Comparison of ENCODE assay signal across 22 cellular contexts in genomic region chr15:69500339-69500738, GRCh38. TPM values are rescaled to one million over a fixed set of nuclear protein-coding genes. Genes with fewer than 3 reads are reported as not detected.
A peak's percentile ranks its signal among the peaks of the same experiment; 100 is the strongest.
DNase-seq lines count a peak whose midpoint lies in the region; ATAC-seq and TF ChIP-seq lines count a peak whose summit lies in the region.
"Had no signal": no experiment of that assay in that cellular context is flagged by ENCODE, and none has a peak within 500 bp of the region (broad histone marks: within the 10 kb centered on the region; RNA-seq: fewer than 3 reads in every experiment).

No MANE protein-coding gene starts in this region.

- DNase-seq in heart left ventricle (no peak), left ventricle myocardium superior (no peak), natural killer cell (no peak), trophoblast cell (no peak), endothelial cell (ENCODE audit: low spot score) (no peak), cortex of kidney (lab: John Stamatoyannopoulos, UW) (no peak), NCI-H446 treated with DMSO at 0.1 percent for 48 hours (lab: John Stamatoyannopoulos, UW) (no peak), mucosa of gallbladder (ENCODE audit: low spot score) (no peak)
- DNase-seq: AML-193; Calu3; CD8-positive, alpha-beta memory T cell; DMS153; GOT3; HCEC 1CT; KG1; NCI-H1092; NCI-H1436; NCI-H187 treated with DMSO at 0.1 percent for 48 hours; NCI-H2107; NCI-H510A treated with DMSO at 0.1 percent for 48 hours; NCI-H748 treated with DMSO at 0.1 percent for 48 hours had no signal

- no peak overlapping the region for H4K91ac ChIP-seq in trophoblast cell (ENCODE audit: low read depth, low read length)

- no peaks in the 10 kb centered on the region for H3K27me3 Mint-ChIP-seq in natural killer cell (ENCODE audit: low read depth in 2 of 2)
- H3K27me3 Mint-ChIP-seq in endothelial cell (ENCODE audit: unreplicated experiment): peaks cover 5% of the 10 kb centered on the region

- peak overlapping the region; percentile 81 to 93 for H3K27ac Mint-ChIP-seq in natural killer cell
- no peak overlapping the region for H3K27ac Mint-ChIP-seq in endothelial cell (ENCODE audit: unreplicated experiment)
- H3K27ac Mint-ChIP-seq: CD8-positive, alpha-beta memory T cell had no signal

- H3K27ac ChIP-seq in heart left ventricle (peak overlapping the region in 8 of 12 donors; percentile 11 to 74 (median 54)), trophoblast cell (ENCODE audit: low read depth, low read length) (no peak overlapping the region)
- H3K27ac ChIP-seq: RWPE1 had no signal

- no peaks in the 10 kb centered on the region for H3K79me1 ChIP-seq in trophoblast cell (ENCODE audit: low read length)

- H3K23ac ChIP-seq in trophoblast cell (ENCODE audit: low read length): no peak overlapping the region

- WGBS in heart left ventricle, 4 donors: 45 to 65% (median 56%) methylated on average over 1 of the region's 1 CpG
- WGBS in trophoblast cell (ENCODE audit: extremely low coverage, insufficient coverage, insufficient read length): no CpG with 5 or more reads among the region's 1 CpG

- H2AK5ac ChIP-seq in trophoblast cell (ENCODE audit: low read length): no peak overlapping the region

- H3K4me3 Mint-ChIP-seq in natural killer cell (peak overlapping the region; percentile 53), endothelial cell (ENCODE audit: unreplicated experiment) (no peak overlapping the region)

- no peak overlapping the region for H2BK12ac ChIP-seq in trophoblast cell (ENCODE audit: low read length)

- no peak for TF ChIP-seq CTCF in heart left ventricle (IDR thresholded peaks at IDR 0.05)
- TF ChIP-seq CTCF in natural killer cell (IDR thresholded peaks at IDR 0.05): no peak
- no peak for TF ChIP-seq CTCF in endothelial cell (IDR thresholded peaks at IDR 0.05; ENCODE audit: unreplicated experiment)

- H3K9ac ChIP-seq in trophoblast cell (ENCODE audit: low read length): no peak overlapping the region

- H3K9me3 ChIP-seq in heart left ventricle (no peaks in the 10 kb centered on the region), trophoblast cell (ENCODE audit: insufficient read depth, low read depth, low read length) (no peaks in the 10 kb centered on the region)

- H3K18ac ChIP-seq in trophoblast cell (ENCODE audit: low read length): no peak overlapping the region

- H3K9me3 Mint-ChIP-seq in natural killer cell: no peaks in the 10 kb centered on the region
- no peaks in the 10 kb centered on the region for H3K9me3 Mint-ChIP-seq in endothelial cell (ENCODE audit: unreplicated experiment)
- H3K9me3 Mint-ChIP-seq: CD8-positive, alpha-beta memory T cell had no signal

- no peak overlapping the region for H3K4me3 ChIP-seq in heart left ventricle
- no peak overlapping the region for H3K4me3 ChIP-seq in trophoblast cell (ENCODE audit: low read depth, low read length)

- no peak overlapping the region for H3K4ac ChIP-seq in trophoblast cell (ENCODE audit: low read depth, low read length)

- H3K79me2 ChIP-seq in trophoblast cell (ENCODE audit: control insufficient read depth, insufficient read depth, low read length, poor library complexity): no peaks in the 10 kb centered on the region

- H2BK120ac ChIP-seq in trophoblast cell (ENCODE audit: insufficient read depth, low read length, poor library complexity): no peak overlapping the region

- no peak overlapping the region for H2AFZ ChIP-seq in trophoblast cell (ENCODE audit: insufficient read depth, low read length, poor library complexity)

- ATAC-seq in heart left ventricle (peak in 1 of 4 donors; percentile 7), left ventricle myocardium superior (no peak), natural killer cell (no peak)

- H3K27me3 ChIP-seq in heart left ventricle (no peaks in the 10 kb centered on the region), trophoblast cell (ENCODE audit: insufficient read depth, low read length) (no peaks in the 10 kb centered on the region)

- H4K12ac ChIP-seq in trophoblast cell (ENCODE audit: low read depth, low read length): no peak overlapping the region

- peaks cover 59 to 67% of the 10 kb centered on the region in 2 donors for H3K4me1 Mint-ChIP-seq in natural killer cell
- peaks cover 5% of the 10 kb centered on the region for H3K4me1 Mint-ChIP-seq in endothelial cell (ENCODE audit: unreplicated experiment)

- H2BK5ac ChIP-seq in trophoblast cell (ENCODE audit: low read depth, low read length, poor library complexity): no peak overlapping the region

- H3K4me1 ChIP-seq in heart left ventricle: peaks cover 0 to 17% (median 5%) of the 10 kb centered on the region in 12 donors
- peaks cover 10 to 11% of the 10 kb centered on the region in 2 experiments for H3K4me1 ChIP-seq in trophoblast cell (ENCODE audit: control insufficient read depth in 1 of 2, insufficient read depth in 2 of 2, low read length in 2 of 2)

- H3K36me3 Mint-ChIP-seq in natural killer cell (no peaks in the 10 kb centered on the region), endothelial cell (ENCODE audit: low read depth, unreplicated experiment) (no peaks in the 10 kb centered on the region)
- H3K36me3 Mint-ChIP-seq: CD8-positive, alpha-beta memory T cell had no signal

- no peaks in the 10 kb centered on the region for H3K36me3 ChIP-seq in heart left ventricle
- no peaks in the 10 kb centered on the region for H3K36me3 ChIP-seq in trophoblast cell (ENCODE audit: control insufficient read depth in 1 of 2, insufficient read depth in 2 of 2, low read length in 2 of 2)

- peak overlapping the region; percentile 44 for H3K14ac ChIP-seq in trophoblast cell (ENCODE audit: low read length)

- TF ChIP-seq POLR2A in heart left ventricle (IDR thresholded peaks at IDR 0.05): no peak

- intact Hi-C loops in heart left ventricle (cut with DNase I): no loop called here
- intact Hi-C loops in left ventricle myocardium superior (cut with micrococcal nuclease): no loop called here
- intact Hi-C loops in natural killer cell (cut with micrococcal nuclease): no loop called here

- H4K8ac ChIP-seq in trophoblast cell (ENCODE audit: low read depth, low read length): no peak overlapping the region

- H3K4me2 ChIP-seq in trophoblast cell (ENCODE audit: low read length): no peak overlapping the region

RNA-seq across cellular contexts. Expression of gene RPLP1, which starts 47.7 kb away (rescaled TPM):
- total RNA-seq in heart left ventricle (1,000 to 10,000 TPM in 7 of 9 donors, 100 to 1,000 TPM in 2; 487 to 1,482 (median 1,221) TPM), left ventricle myocardium superior (1,143 TPM), natural killer cell (1,000 to 10,000 TPM in 1 of 3 donors, 100 to 1,000 TPM in 2; 895 to 1,167 (median 974) TPM), endothelial cell (ENCODE audit: unreplicated experiment) (1,903 TPM), mucosa of gallbladder (1,562 TPM)
- polyA plus RNA-seq in heart left ventricle: 1,000 to 10,000 TPM; 1,397 to 1,852 TPM
- 2,044 and 2,170 TPM in 2 replicates for polyA plus RNA-seq in trophoblast cell (2013)
